8 cellular contexts compared by ENCODE assay signal in the genomic region with DNA sequence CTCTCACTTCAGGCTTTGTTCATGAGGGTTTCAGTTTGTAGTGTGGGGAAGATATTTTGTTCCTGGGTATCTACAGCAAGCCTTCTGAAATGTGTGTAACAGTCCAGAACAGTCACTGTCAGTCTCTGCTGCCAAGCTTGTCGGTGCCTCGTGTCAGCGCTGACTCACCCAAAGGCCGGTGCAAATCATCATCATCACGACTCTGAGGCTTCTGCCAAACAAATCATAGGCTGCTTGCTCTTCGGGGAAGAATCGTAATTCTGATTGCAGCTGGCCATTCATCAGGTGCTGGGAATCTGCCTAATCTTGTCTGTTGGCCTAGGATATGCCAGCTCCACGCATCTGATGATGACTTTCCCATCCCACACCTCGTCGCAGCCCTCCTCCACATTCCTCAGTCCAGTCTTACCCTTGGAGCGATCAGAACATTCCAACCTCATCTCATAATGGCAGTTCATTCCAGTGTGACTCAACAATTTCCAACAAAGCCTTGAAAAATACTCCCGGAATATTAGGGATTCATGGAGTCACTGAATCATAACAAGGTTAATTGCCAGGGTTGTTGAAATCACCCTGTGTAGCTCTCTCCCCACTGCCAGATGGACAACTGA. TPM values are rescaled to one million over a fixed set of nuclear protein-coding genes. Genes with fewer than 3 reads are reported as not detected.
DNase-seq lines count a peak whose midpoint lies in the region; ATAC-seq and TF ChIP-seq lines count a peak whose summit lies in the region.

No MANE protein-coding gene starts in this region.

- peak; percentile 27; the same call in 1 of the 2 replicates for TF ChIP-seq EP300 in Ishikawa (IDR thresholded peaks at IDR 0.05; ENCODE audit: borderline replicate concordance)

- H3K27me3 ChIP-seq in lower lobe of right lung (ENCODE audit: low read depth), result no peaks in the 10 kb centered on the region

- DNase-seq in A172 (ENCODE audit: low spot score) (peak; percentile 99), cardiac fibroblast (ENCODE audit: low read depth in 2 of 2) (peak; percentile 98 to 99), lower lobe of right lung (no peak), COR-L47 (lab: John Stamatoyannopoulos, UW) (no peak), GM10266 (ENCODE audit: extremely low spot score) (no peak)

- TF ChIP-seq RAD21 in Ishikawa (IDR thresholded peaks at IDR 0.05; ENCODE audit: low read depth), result no peak

- TF ChIP-seq CTCF in cardiac fibroblast (IDR thresholded peaks at IDR 0.05; ENCODE audit: low read depth, low read length), result no peak
- no peak for TF ChIP-seq CTCF in lower lobe of right lung (IDR thresholded peaks at IDR 0.05)
- no peak for TF ChIP-seq CTCF in GM10266 (IDR thresholded peaks at IDR 0.05; ENCODE audit: control insufficient read depth, insufficient read depth, low read depth, missing control alignments)

- H3K27ac ChIP-seq in lower lobe of right lung, result peak overlapping the region; percentile 46

- H3K4me3 ChIP-seq in cardiac fibroblast (replicated peaks in 1 of 2; ENCODE audit: low read depth in 2 of 2, low read length in 2 of 2) (peak overlapping the region in 1 of 2 donors; percentile 33), lower lobe of right lung (no peak overlapping the region)

- no peaks in the 10 kb centered on the region for H3K4me1 ChIP-seq in lower lobe of right lung

- no peaks in the 10 kb centered on the region for H3K9me3 ChIP-seq in lower lobe of right lung

- ATAC-seq in lower lobe of right lung (peak; percentile 84 to 87), GM19023 (IDR thresholded peaks at IDR 0.05; ENCODE audit: unreplicated experiment) (no peak), HG03439 (IDR thresholded peaks at IDR 0.05; ENCODE audit: unreplicated experiment) (no peak)

- intact Hi-C loops in lower lobe of right lung (cut with DNase I), result no loop called here

- H3K36me3 ChIP-seq in lower lobe of right lung, result no peaks in the 10 kb centered on the region

TF ChIP-seq in Ishikawa, 13 proteins besides CTCF, POLR2A, EP300 and RAD21:
- TF ChIP-seq TEAD4 (IDR thresholded peaks at IDR 0.05) (peak; percentile 71), CEBPB (IDR thresholded peaks at IDR 0.05) (no peak), NFIC (IDR thresholded peaks at IDR 0.05) (peak; percentile 33; the same call in 1 of the 2 replicates), CREB1 (IDR thresholded peaks at IDR 0.05; ENCODE audit: low read depth) (no peak)
- TF ChIP-seq, protein P1, sequence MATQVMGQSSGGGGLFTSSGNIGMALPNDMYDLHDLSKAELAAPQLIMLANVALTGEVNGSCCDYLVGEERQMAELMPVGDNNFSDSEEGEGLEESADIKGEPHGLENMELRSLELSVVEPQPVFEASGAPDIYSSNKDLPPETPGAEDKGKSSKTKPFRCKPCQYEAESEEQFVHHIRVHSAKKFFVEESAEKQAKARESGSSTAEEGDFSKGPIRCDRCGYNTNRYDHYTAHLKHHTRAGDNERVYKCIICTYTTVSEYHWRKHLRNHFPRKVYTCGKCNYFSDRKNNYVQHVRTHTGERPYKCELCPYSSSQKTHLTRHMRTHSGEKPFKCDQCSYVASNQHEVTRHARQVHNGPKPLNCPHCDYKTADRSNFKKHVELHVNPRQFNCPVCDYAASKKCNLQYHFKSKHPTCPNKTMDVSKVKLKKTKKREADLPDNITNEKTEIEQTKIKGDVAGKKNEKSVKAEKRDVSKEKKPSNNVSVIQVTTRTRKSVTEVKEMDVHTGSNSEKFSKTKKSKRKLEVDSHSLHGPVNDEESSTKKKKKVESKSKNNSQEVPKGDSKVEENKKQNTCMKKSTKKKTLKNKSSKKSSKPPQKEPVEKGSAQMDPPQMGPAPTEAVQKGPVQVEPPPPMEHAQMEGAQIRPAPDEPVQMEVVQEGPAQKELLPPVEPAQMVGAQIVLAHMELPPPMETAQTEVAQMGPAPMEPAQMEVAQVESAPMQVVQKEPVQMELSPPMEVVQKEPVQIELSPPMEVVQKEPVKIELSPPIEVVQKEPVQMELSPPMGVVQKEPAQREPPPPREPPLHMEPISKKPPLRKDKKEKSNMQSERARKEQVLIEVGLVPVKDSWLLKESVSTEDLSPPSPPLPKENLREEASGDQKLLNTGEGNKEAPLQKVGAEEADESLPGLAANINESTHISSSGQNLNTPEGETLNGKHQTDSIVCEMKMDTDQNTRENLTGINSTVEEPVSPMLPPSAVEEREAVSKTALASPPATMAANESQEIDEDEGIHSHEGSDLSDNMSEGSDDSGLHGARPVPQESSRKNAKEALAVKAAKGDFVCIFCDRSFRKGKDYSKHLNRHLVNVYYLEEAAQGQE (IDR thresholded peaks at IDR 0.05; ENCODE audit: low read depth), result no peak

RNA-seq across cellular contexts. Expression of gene ALDH8A1, which starts 40.9 kb away (rescaled TPM):
- total RNA-seq in A172 (2014; rRNA removed; shearing (Covaris generic)), result 0.69 and 0.77 TPM in 2 replicates
- 0.86 TPM for total RNA-seq in lower lobe of right lung

Comparison
In these comparisons a context has a peak if more than half of its experiments do, and no peak if none do; other contexts are left out.
1. DNase-seq: peak in A172 (single experiment) and cardiac fibroblast (2 of 2); none in lower lobe of right lung (single experiment), COR-L47 (single experiment) and GM10266 (single experiment).
2. ATAC-seq: peak in lower lobe of right lung (2 of 2); none in GM19023 (single experiment) and HG03439 (single experiment).